ENCODE assay signal across 8 cellular contexts in genomic region chr9:128552153-128552743, GRCh38. TPM values are rescaled to one million over a fixed set of nuclear protein-coding genes. Genes with fewer than 3 reads are reported as not detected.
DNase-seq lines count a peak whose midpoint lies in the region; ATAC-seq and TF ChIP-seq lines count a peak whose summit lies in the region.

TSS of gene SPTAN1 (plus strand) at chr9:128552587. CDS start at chr9:128566741, 14,154 bp downstream.

- peak within 1 kb of the TSS; percentile 92 for H2BK5ac ChIP-seq in IMR-90 (ENCODE audit: low read depth, low read length, poor library complexity, severe bottlenecking)

- no peaks in the 10 kb centered on the region for H3K36me3 ChIP-seq in IMR-90 (ENCODE audit: control insufficient read depth, insufficient read depth, low read length)

- H3K4me1 ChIP-seq in IMR-90 (ENCODE audit: control insufficient read depth, insufficient read depth, low read length): peaks cover 13% of the 10 kb centered on the region

- TF ChIP-seq CTCF in IMR-90 (conservative IDR thresholded peaks at IDR 0.05; ENCODE audit: low read depth, low read length): no peak
- TF ChIP-seq CTCF in epithelial cell of proximal tubule (conservative IDR thresholded peaks at IDR 0.05; ENCODE audit: low read depth, low read length): peak; percentile 12

- H3K23ac ChIP-seq in IMR-90 (ENCODE audit: low read depth, low read length): peak within 1 kb of the TSS; percentile 79

- H3K9ac ChIP-seq in IMR-90 (ENCODE audit: low read depth, low read length): peak within 1 kb of the TSS; percentile 91

- no TSS peak for BruUV-seq in IMR-90 (replicated peaks; lab: Mats Ljungman, UMichigan)

- H4K20me1 ChIP-seq in IMR-90 (ENCODE audit: insufficient read depth, low read length): peaks cover 37% of the 10 kb centered on the region

- no peak for TF ChIP-seq RAD21 in IMR-90 (IDR thresholded peaks at IDR 0.05; ENCODE audit: low read length)

- H2BK20ac ChIP-seq in IMR-90 (ENCODE audit: low read depth, low read length): peak within 1 kb of the TSS; percentile 14; the same call in 1 of the 2 replicates

- peak within 1 kb of the TSS; percentile 97 for H2AK9ac ChIP-seq in IMR-90 (replicated peaks; ENCODE audit: low read depth, low read length, poor library complexity)

- H3K79me1 ChIP-seq in IMR-90 (ENCODE audit: low read depth in 1 of 2, low read length in 2 of 2): peaks cover 0 to 51% of the 10 kb centered on the region in 2 experiments; a peak in 2 of 4 replicates

- peak within 1 kb of the TSS; percentile 98 for H2AFZ ChIP-seq in IMR-90 (replicated peaks; ENCODE audit: low read length, poor library complexity)

- peak within 1 kb of the TSS; percentile 68 for H4K5ac ChIP-seq in IMR-90 (ENCODE audit: low read depth, low read length)

- H4K91ac ChIP-seq in IMR-90 (ENCODE audit: insufficient read depth, low read depth, low read length): peak within 1 kb of the TSS; percentile 82

- dilution Hi-C loops in IMR-90 (cut with HindIII; ENCODE audit: low sequenced_read_pairs, unreplicated experiment): no loop called here

- peak within 1 kb of the TSS; percentile 83 for H3K4ac ChIP-seq in IMR-90 (ENCODE audit: low read depth, low read length)

- H2BK120ac ChIP-seq in IMR-90 (ENCODE audit: low read depth, low read length): peak within 1 kb of the TSS; percentile 81

- 0% methylated on average over 38 of the region's 81 CpGs; no CpG with 5 or more reads in 1 of the 2 experiments for WGBS in IMR-90 (ENCODE audit: extremely low coverage in 2 of 2, insufficient read length in 1 of 2), 2 experiments

- peak within 1 kb of the TSS; percentile 77 for H3K56ac ChIP-seq in IMR-90 (ENCODE audit: extremely low read depth, insufficient read depth, low read length)

- H2AK5ac ChIP-seq in IMR-90 (ENCODE audit: low read depth, low read length): peak within 1 kb of the TSS; percentile 37; the same call in 1 of the 2 replicates

- H2BK15ac ChIP-seq in IMR-90 (ENCODE audit: low read depth, low read length): peak within 1 kb of the TSS; percentile 18; the same call in 1 of the 3 replicates

- H3K4me2 ChIP-seq in IMR-90 (ENCODE audit: low read depth, low read length): peak within 1 kb of the TSS; percentile 88

- peaks cover 4% of the 10 kb centered on the region; the same call in 1 of the 2 replicates for H3K9me1 ChIP-seq in IMR-90 (ENCODE audit: insufficient read depth, low read length)

- peak within 1 kb of the TSS; percentile 80 for H3K18ac ChIP-seq in IMR-90 (ENCODE audit: low read depth, low read length)

- peak within 1 kb of the TSS; percentile 99 for H3K4me3 ChIP-seq in IMR-90 (ENCODE audit: insufficient read depth, low read depth, low read length)
- peak within 1 kb of the TSS; percentile 83 for H3K4me3 ChIP-seq in epithelial cell of proximal tubule (ENCODE audit: low read depth, low read length)

- H3K9me3 ChIP-seq in IMR-90 (ENCODE audit: control insufficient read depth, insufficient read depth, low read length): no peaks in the 10 kb centered on the region

- peak within 1 kb of the TSS; percentile 71 to 93 for H4K8ac ChIP-seq in IMR-90 (ENCODE audit: low read depth in 2 of 2, low read length in 2 of 2)

- peak within 1 kb of the TSS; percentile 80 for H3K14ac ChIP-seq in IMR-90 (replicated peaks; ENCODE audit: low read depth, low read length)

- POLR2A ChIA-PET in IMR-90 (lab: Charles Lee; ENCODE audit: unreplicated experiment): interaction anchor here (0.6 kb wide), 2 partner anchors 43 to 126 kb away, joined by 6 to 12 read pairs; no protein-coding TSS in a partner anchor

- no peaks in the 10 kb centered on the region for H3K27me3 ChIP-seq in IMR-90 (ENCODE audit: control insufficient read depth, insufficient read depth, low read length)

- intact Hi-C loops in IMR-90 (cut with micrococcal nuclease): no loop called here

- CTCF ChIA-PET in IMR-90 (lab: Yijun Ruan, JAX): interaction anchor here (1.2 kb wide), 1 partner anchor 10 kb away, joined by 3 read pairs; no protein-coding TSS in a partner anchor

- H3K27ac ChIP-seq in IMR-90 (ENCODE audit: insufficient read depth, low read length): peak within 1 kb of the TSS; percentile 77

- peak; percentile 100 for TF ChIP-seq POLR2A in IMR-90 (IDR thresholded peaks at IDR 0.05; ENCODE audit: low read depth, low read length)

- in situ Hi-C loops in IMR-90 (cut with MboI; ENCODE audit: low sequenced_read_pairs): loop anchor here (10.0 kb wide), 1 partner anchor 257 kb away; no protein-coding TSS in a partner anchor

- ATAC-seq in GM21529 (IDR thresholded peaks at IDR 0.05; ENCODE audit: unreplicated experiment): peak; percentile 69
- peak; percentile 86 for ATAC-seq in IMR-90 (ENCODE audit: low read depth)

- DNase-seq in DMS114 treated with DMSO at 0.1 percent for 48 hours (lab: John Stamatoyannopoulos, UW; ENCODE audit: unreplicated experiment) (peak; percentile 60), IMR-90 (peak; percentile 84), OCI-M1 (lab: John Stamatoyannopoulos, UW) (peak; percentile 85), activated T-cell treated with anti-CD3 and anti-CD28 coated beads for 24 hours (ENCODE audit: low read depth) (peak; percentile 91), epithelial cell of proximal tubule (ENCODE audit: low read depth) (no peak), mucosa of gallbladder (ENCODE audit: low spot score) (peak; percentile 90)
- DNase-seq in stimulated activated CD8-positive, alpha-beta memory T cell treated with anti-CD3 and anti-CD28 coated beads, Interleukin-4, amount 100 ng/mL, for 24 hours (ENCODE audit: low read depth): peak; percentile 94

TF ChIP-seq in IMR-90, 13 proteins besides CTCF, POLR2A, EP300 and RAD21:
- TF ChIP-seq CHD1 (IDR thresholded peaks at IDR 0.05; ENCODE audit: low read depth, low read length): no peak
- peak; percentile 41; the same call in 1 of the 2 replicates for TF ChIP-seq CEBPB (IDR thresholded peaks at IDR 0.05; ENCODE audit: low read depth, low read length)
- TF ChIP-seq NFE2L2 (IDR thresholded peaks at IDR 0.05; ENCODE audit: low read depth, low read length): peak; percentile 16; the same call in 1 of the 2 replicates
- no peak; the same call in 1 of the 2 replicates for TF ChIP-seq SMC3 (IDR thresholded peaks at IDR 0.05; ENCODE audit: low read depth, low read length)
- peak; percentile 68 for TF ChIP-seq MAZ (IDR thresholded peaks at IDR 0.05; ENCODE audit: borderline replicate concordance, low read depth, low read length)
- TF ChIP-seq RFX5 (IDR thresholded peaks at IDR 0.05; ENCODE audit: low read depth, low read length): no peak
- TF ChIP-seq BHLHE40 (IDR thresholded peaks at IDR 0.05; ENCODE audit: low read depth, low read length): 0 out of 2 replicates have a peak, but pooled peaks have one; percentile 2
- no peak for TF ChIP-seq FOS (IDR thresholded peaks at IDR 0.05; ENCODE audit: low read depth, low read length)

RNA-seq across cellular contexts. Expression of gene SPTAN1, which starts in this region (rescaled TPM):
- 327 and 345 TPM in 2 replicates for total RNA-seq in IMR-90 (2012; rRNA removed)
- 275 and 316 TPM in 2 replicates for polyA plus RNA-seq in IMR-90 (2012; rRNA removed)
- polyA plus RNA-seq in IMR-90 (2012; cell fraction: cytosol; rRNA removed): 177 and 253 TPM in 2 replicates
- polyA plus RNA-seq in IMR-90 (2012; cell fraction: nucleus; rRNA removed; ENCODE audit: low replicate concordance): 798 and 1,000 TPM in 2 replicates
- total RNA-seq in epithelial cell of proximal tubule: 166 and 193 TPM in 2 replicates
- 323 TPM for total RNA-seq in mucosa of gallbladder
